23 cellular contexts compared by ENCODE assay signal in the genomic region with DNA sequence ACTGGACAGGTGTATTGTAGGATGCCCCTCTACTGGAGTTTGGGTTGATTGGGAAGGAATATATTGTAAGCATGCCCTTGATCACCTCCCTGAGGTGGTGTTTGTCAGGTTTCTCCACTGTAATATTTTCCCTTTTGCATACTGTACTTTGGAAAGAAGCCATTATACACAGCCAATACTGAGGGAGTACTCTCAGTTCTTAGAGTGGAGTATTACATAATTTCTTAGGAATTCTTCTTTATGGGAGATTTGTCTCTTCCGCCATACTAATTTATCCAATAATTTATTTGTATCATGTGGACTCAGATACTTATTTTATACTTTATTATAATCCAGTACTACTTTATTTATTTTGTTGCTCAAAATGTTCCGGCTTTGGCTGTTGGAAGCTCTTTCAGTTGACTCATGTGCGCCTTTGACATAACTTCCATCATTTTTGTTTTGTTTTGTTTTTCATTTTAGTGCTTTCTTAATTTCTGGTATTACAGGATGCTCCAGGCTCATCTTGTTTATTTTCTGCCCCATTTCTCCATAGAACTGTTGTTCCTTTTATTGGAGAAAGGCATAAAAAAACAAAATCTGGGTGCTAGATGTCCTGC. TPM values are rescaled to one million over a fixed set of nuclear protein-coding genes. Genes with fewer than 3 reads are reported as not detected.
DNase-seq lines count a peak whose midpoint lies in the region; ATAC-seq and TF ChIP-seq lines count a peak whose summit lies in the region.
"Had no signal": no experiment of that assay in that cellular context is flagged by ENCODE, and none has a peak within 500 bp of the region (broad histone marks: within the 10 kb centered on the region; RNA-seq: fewer than 3 reads in every experiment).

No MANE protein-coding gene starts in this region.

- no peak for ATAC-seq in memory B cell (ENCODE audit: low read depth)
- no peak for ATAC-seq in HG02678 (IDR thresholded peaks at IDR 0.05; ENCODE audit: unreplicated experiment)
- no peak for ATAC-seq in GM19324 (IDR thresholded peaks at IDR 0.05; ENCODE audit: low FRiP score, unreplicated experiment)
- no peak for ATAC-seq in HG03469 (IDR thresholded peaks at IDR 0.05; ENCODE audit: unreplicated experiment)
- no peak for ATAC-seq in HG03457 (IDR thresholded peaks at IDR 0.05; ENCODE audit: unreplicated experiment)
- ATAC-seq: HCT116, HepG2 had no signal

- H3K36me3 Mint-ChIP-seq in MCF 10A (ENCODE audit: insufficient read depth, unreplicated experiment) (peaks cover 7% of the 10 kb centered on the region), memory B cell (peaks cover 4% of the 10 kb centered on the region)

- no TSS peak for BruUV-seq in MCF 10A (replicated peaks; lab: Mats Ljungman, UMichigan)
- BruUV-seq in mammary epithelial cell (replicated peaks; lab: Mats Ljungman, UMichigan), result no TSS peak

- TF ChIP-seq CTCF in MCF 10A (IDR thresholded peaks at IDR 0.05; ENCODE audit: unreplicated experiment) (no peak), mammary epithelial cell (conservative IDR thresholded peaks at IDR 0.05 in 1 of 2, IDR thresholded peaks at IDR 0.05 in 1 of 2; ENCODE audit: extremely low read depth in 1 of 2, insufficient read depth in 1 of 2, low read depth in 1 of 2, low read length in 2 of 2) (no peak), brain microvascular endothelial cell (IDR thresholded peaks at IDR 0.05; ENCODE audit: low read depth, low read length, missing control alignments) (no peak)

- H4K20me1 ChIP-seq in mammary epithelial cell (ENCODE audit: insufficient read depth, low read length), result peaks cover 4% of the 10 kb centered on the region

- H3K36me3 ChIP-seq in mammary epithelial cell (ENCODE audit: insufficient read depth, low read length) (no peaks in the 10 kb centered on the region), brain microvascular endothelial cell (replicated peaks) (no peaks in the 10 kb centered on the region)
- H3K36me3 ChIP-seq: neutrophil, SJCRH30 had no signal

- H3K9me3 Mint-ChIP-seq in MCF 10A (ENCODE audit: unreplicated experiment), result peaks cover 12% of the 10 kb centered on the region
- H3K9me3 Mint-ChIP-seq in memory B cell, result no peaks in the 10 kb centered on the region

- POLR2A ChIA-PET in MCF 10A (lab: Yijun Ruan, JAX), result interaction anchor here (0.6 to 1.4 kb wide), 2 partner anchors 169 to 267 kb away, joined by 3 to 4 read pairs; no protein-coding TSS in a partner anchor

- peaks cover 34% of the 10 kb centered on the region for H3K4me1 Mint-ChIP-seq in MCF 10A (ENCODE audit: insufficient read depth, unreplicated experiment)
- H3K4me1 Mint-ChIP-seq in memory B cell, result peaks cover 48% of the 10 kb centered on the region

- no peaks in the 10 kb centered on the region for H3K9me3 ChIP-seq in mammary epithelial cell (replicated peaks; ENCODE audit: insufficient read depth, low read length)
- H3K9me3 ChIP-seq: neutrophil, SJCRH30 had no signal

- no peak overlapping the region for H3K4me2 ChIP-seq in mammary epithelial cell (ENCODE audit: insufficient read depth, low read depth, low read length)
- H3K4me2 ChIP-seq: PC-9 had no signal

- WGBS in mammary epithelial cell (ENCODE audit: low coverage, missing lambda C conversion rate), result 97% methylated on average over 3 of the region's 3 CpGs

- intact Hi-C loops in MCF 10A (cut with micrococcal nuclease) (no loop called here), mammary epithelial cell (cut with micrococcal nuclease) (no loop called here)

- DNase-seq in MCF 10A (ENCODE audit: unreplicated experiment), result peak; percentile 34
- no peak for DNase-seq in mammary epithelial cell
- no peak for DNase-seq in brain microvascular endothelial cell
- DNase-seq in memory B cell (ENCODE audit: low spot score in 2 of 2), result no peak
- DNase-seq: activated CD4-positive, alpha-beta T cell treated with anti-CD3 and anti-CD28 coated beads, Interleukin-2, amount 50 U/mL, for 4 hours; anterior cingulate cortex; cerebellar nuclear complex; effector memory CD4-positive, alpha-beta T cell; glutamatergic neuron; left cardiac atrium; NCI-H1436; NCI-H748 treated with DMSO at 0.1 percent for 48 hours; PC-9; SJCRH30; stimulated activated CD4-positive, alpha-beta T cell treated with anti-CD3 and anti-CD28 coated beads, Interleukin-12 subunit alpha, Interleukin-12 subunit beta, amount 100 ng/mL, for 4 hours; T-helper 2 cell had no signal

- H3K27me3 ChIP-seq in mammary epithelial cell (ENCODE audit: insufficient read depth, low read length), result no peaks in the 10 kb centered on the region
- H3K27me3 ChIP-seq in brain microvascular endothelial cell (replicated peaks), result no peaks in the 10 kb centered on the region
- H3K27me3 ChIP-seq: neutrophil, SJCRH30 had no signal

- H3K4me1 ChIP-seq in mammary epithelial cell (ENCODE audit: insufficient read depth, low read length), result no peaks in the 10 kb centered on the region

- dilution Hi-C loops in mammary epithelial cell (cut with HindIII; ENCODE audit: low sequenced_read_pairs), result no loop called here

- H3K9ac ChIP-seq in mammary epithelial cell (ENCODE audit: insufficient read depth, low read length), result no peak overlapping the region

- H3K27ac Mint-ChIP-seq in MCF 10A (ENCODE audit: low read depth, unreplicated experiment) (no peak overlapping the region), memory B cell (peak overlapping the region; percentile 19)

- no peaks in the 10 kb centered on the region for H3K27me3 Mint-ChIP-seq in MCF 10A (ENCODE audit: insufficient read depth, unreplicated experiment)
- H3K27me3 Mint-ChIP-seq in memory B cell, result no peaks in the 10 kb centered on the region

- CTCF ChIA-PET in MCF 10A (lab: Yijun Ruan, JAX) (interaction anchor here (0.7 kb wide), 1 partner anchor 243 kb away, joined by 3 read pairs; no protein-coding TSS in a partner anchor), mammary epithelial cell (lab: Charles Lee; ENCODE audit: low non-redundant PET) (no interaction called here)

- in situ Hi-C loops in mammary epithelial cell (cut with MboI; ENCODE audit: low sequenced_read_pairs in 2 of 2), result no loop called here
- in situ Hi-C loops in brain microvascular endothelial cell (cut with HindIII; ENCODE audit: low pct_ligation_motif_present, low sequenced_read_pairs), result no loop called here

- H2AFZ ChIP-seq in mammary epithelial cell (ENCODE audit: low read depth, low read length), result no peak overlapping the region
- H2AFZ ChIP-seq: PC-9 had no signal

- H3K4me3 ChIP-seq in mammary epithelial cell (replicated peaks in 1 of 3; ENCODE audit: insufficient read depth in 1 of 3, low read depth in 2 of 3, low read length in 3 of 3) (no peak overlapping the region), brain microvascular endothelial cell (ENCODE audit: low read depth, low read length) (no peak overlapping the region)
- H3K4me3 ChIP-seq: PC-9, SJCRH30 had no signal

- H3K27ac ChIP-seq in mammary epithelial cell (ENCODE audit: insufficient read depth, low read depth, low read length) (no peak overlapping the region), brain microvascular endothelial cell (peak overlapping the region; percentile 28)
- H3K27ac ChIP-seq: neutrophil, PC-9, SJCRH30 had no signal

- H3K79me2 ChIP-seq in mammary epithelial cell (ENCODE audit: insufficient read depth, low read length), result peaks cover 97% of the 10 kb centered on the region

- no peak overlapping the region for H3K4me3 Mint-ChIP-seq in MCF 10A (ENCODE audit: unreplicated experiment)
- H3K4me3 Mint-ChIP-seq in memory B cell, result no peak overlapping the region

RNA-seq across cellular contexts. Expression of gene MKLN1, which starts 29.7 kb away (rescaled TPM):
- total RNA-seq in MCF 10A (2022), result 35.6 and 35.8 TPM in 2 replicates
- 10 to 100 TPM; 33.9 to 38.0 TPM for total RNA-seq in mammary epithelial cell
- 19.2 TPM for polyA plus RNA-seq in mammary epithelial cell
- 43.3 TPM for polyA minus RNA-seq in mammary epithelial cell
